Comparison of ENCODE assay signal across 28 cellular contexts in the genomic region with DNA sequence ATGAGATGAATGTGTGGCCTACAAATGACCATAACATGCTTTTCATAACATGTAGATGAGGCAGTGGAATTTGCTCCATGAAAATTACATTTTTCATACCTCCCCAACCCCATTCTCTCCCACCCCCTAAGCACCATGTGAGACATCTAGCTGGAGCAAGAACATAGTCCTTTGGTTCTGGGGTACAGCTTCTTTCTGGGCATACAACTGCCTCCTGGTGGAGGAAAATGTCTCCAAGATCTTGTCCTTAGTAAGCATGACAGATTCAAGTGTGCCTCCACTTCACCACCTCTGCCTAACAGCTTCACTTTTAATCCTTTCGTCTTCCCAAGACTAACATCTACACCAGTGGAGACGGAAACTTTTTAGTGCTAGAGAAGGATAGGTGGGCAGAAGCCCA. TPM values are rescaled to one million over a fixed set of nuclear protein-coding genes. Genes with fewer than 3 reads are reported as not detected.
"Had no signal": no experiment of that assay in that cellular context is flagged by ENCODE, and none has a peak within 500 bp of the region (broad histone marks: within the 10 kb centered on the region; RNA-seq: fewer than 3 reads in every experiment).

No MANE protein-coding gene starts in this region.

- H3K36me3 ChIP-seq: SJSA1 had no signal

- H3K4me3 ChIP-seq: SJSA1, SK-N-MC had no signal

- H3K4me2 ChIP-seq: KMS-11 had no signal

- DNase-seq: IMR-90; Kasumi-1; MM.1S; NCI-H1048; NCI-H1105; NCI-H1417; NCI-H1436 treated with DMSO at 0.1 percent for 48 hours; NCI-H1694; NCI-H187 treated with DMSO at 0.1 percent for 48 hours; NCI-H2029 treated with DMSO at 0.1 percent for 48 hours; NCI-H2227 treated with DMSO at 0.1 percent for 48 hours; NCI-H446; NCI-H510A; NCI-H524 treated with DMSO at 0.1 percent for 48 hours; NCI-H69; NCI-H774; NK-92 treated with Interleukin-12 subunit alpha and Interleukin-12 subunit beta, amount 100 ng/mL, for 24 hours; OCI-M1; Right ventricle myocardium superior; RPMI8226; SIG-M5 had no signal

- H3K4me1 ChIP-seq: SJSA1 had no signal

- ATAC-seq: HepG2 had no signal

- H3K27me3 ChIP-seq: SJSA1 had no signal

- H3K27ac ChIP-seq: KMS-11, SJSA1, SK-N-MC had no signal

- FAIRE-seq: HepG2, RCC 7860 had no signal

- H3K9me3 ChIP-seq: SJSA1 had no signal

- H3K9ac ChIP-seq: KMS-11 had no signal

RNA-seq across cellular contexts. Expression of gene EXOC1L, which starts 8.0 kb away (rescaled TPM):
- total RNA-seq: HepG2, HT1080, IMR-90, M059J, Right ventricle myocardium superior, SJSA1 had no signal
- polyA plus RNA-seq: HepG2, IMR-90 had no signal
